ENCODE assay signal across 11 cellular contexts in the genomic region with DNA sequence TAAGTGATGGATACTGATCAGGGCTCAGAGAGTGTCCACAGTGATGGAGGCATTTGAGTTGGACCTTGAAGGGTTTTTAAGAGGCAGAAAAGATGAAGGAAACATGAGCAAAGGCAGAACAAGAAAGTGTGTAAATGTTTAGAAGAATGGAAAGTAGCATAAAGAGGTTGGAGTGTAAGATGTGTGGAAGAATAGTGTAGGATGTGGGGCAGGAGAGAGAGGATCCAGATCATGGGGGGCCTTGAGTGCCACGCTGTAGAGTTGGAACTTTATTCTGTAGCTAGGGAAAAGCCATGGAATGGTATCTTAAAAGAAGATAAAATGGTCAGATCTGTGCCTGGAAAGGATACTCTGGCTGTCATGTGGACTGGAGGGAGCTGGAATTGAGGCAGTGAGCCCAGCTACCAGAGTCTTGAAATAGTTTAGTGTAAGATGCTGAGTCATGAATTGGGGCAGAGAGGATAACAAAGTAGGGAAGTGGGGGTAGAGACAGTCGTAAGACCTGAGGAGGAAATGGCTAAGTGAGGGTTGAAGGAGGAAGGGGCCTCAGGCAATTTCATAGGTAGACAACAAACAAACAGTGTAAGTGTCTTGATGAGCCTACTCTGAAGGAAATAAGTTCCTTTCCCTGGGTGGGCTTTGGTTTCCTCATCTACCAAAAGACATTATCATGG. TPM values are rescaled to one million over a fixed set of nuclear protein-coding genes. Genes with fewer than 3 reads are reported as not detected.
DNase-seq lines count a peak whose midpoint lies in the region; ATAC-seq and TF ChIP-seq lines count a peak whose summit lies in the region.
"Had no signal": no experiment of that assay in that cellular context is flagged by ENCODE, and none has a peak within 500 bp of the region (broad histone marks: within the 10 kb centered on the region; RNA-seq: fewer than 3 reads in every experiment).

No MANE protein-coding gene starts in this region.

- POLR2A ChIA-PET in SK-N-SH (lab: Yijun Ruan, JAX): no interaction called here

- DNase-seq in SK-N-SH: no peak
- DNase-seq in amniotic epithelial cell (ENCODE audit: low read depth): peak; percentile 79
- peak; percentile 51 for DNase-seq in islet precursor cell
- no peak for DNase-seq in aorta
- no peak for DNase-seq in NCI-H2081 treated with DMSO at 0.1 percent for 48 hours (lab: John Stamatoyannopoulos, UW)
- no peak for DNase-seq in NCI-H82 treated with DMSO at 0.1 percent for 48 hours (lab: John Stamatoyannopoulos, UW; ENCODE audit: unreplicated experiment)
- DNase-seq in activated naive CD4-positive, alpha-beta T cell treated with anti-CD3 and anti-CD28 coated beads, Interleukin-2, amount 50 U/mL, for 72 hours (ENCODE audit: low spot score in 2 of 2): no peak
- DNase-seq: stimulated activated CD4-positive, alpha-beta T cell treated with anti-CD3 and anti-CD28 coated beads, Interleukin-15, amount 100 ng/mL, for 24 hours had no signal

- H3K9me3 ChIP-seq in SK-N-SH: no peaks in the 10 kb centered on the region
- H3K9me3 ChIP-seq in aorta (ENCODE audit: control insufficient read depth, low read length): no peaks in the 10 kb centered on the region

- no peaks in the 10 kb centered on the region for H4K20me1 ChIP-seq in SK-N-SH (ENCODE audit: insufficient read depth)

- H3F3A ChIP-seq in SK-N-SH (replicated peaks; ENCODE audit: insufficient read depth): no peaks in the 10 kb centered on the region

- no peak for TF ChIP-seq EP300 in SK-N-SH (IDR thresholded peaks at IDR 0.05; ENCODE audit: borderline replicate concordance in 1 of 2, low read depth in 1 of 2, low read length in 1 of 2)

- H3K36me3 ChIP-seq in SK-N-SH (replicated peaks in 1 of 2; ENCODE audit: control insufficient read depth in 1 of 2, insufficient read depth in 2 of 2, low read length in 1 of 2) (no peaks in the 10 kb centered on the region), aorta (ENCODE audit: control insufficient read depth in 1 of 2, insufficient read depth in 2 of 2, low read length in 1 of 2) (no peaks in the 10 kb centered on the region)

- H3K9me3 Mint-ChIP-seq in activated naive CD4-positive, alpha-beta T cell treated with anti-CD3 and anti-CD28 coated beads, Interleukin-2, amount 50 U/mL, for 72 hours: no peaks in the 10 kb centered on the region
- H3K9me3 Mint-ChIP-seq: activated T-helper 17 cell treated with anti-CD3 and anti-CD28 coated beads, Interleukin-2, amount 50 U/mL, for 72 hours had no signal

- no peaks in the 10 kb centered on the region for H3K36me3 Mint-ChIP-seq in activated naive CD4-positive, alpha-beta T cell treated with anti-CD3 and anti-CD28 coated beads, Interleukin-2, amount 50 U/mL, for 72 hours

- CTCF ChIA-PET in SK-N-SH (lab: Yijun Ruan, JAX): interaction anchor here (0.6 to 1.6 kb wide), 4 partner anchors 12 to 138 kb away, joined by 3 to 5 read pairs (median 4); no protein-coding TSS in a partner anchor

- H2AFZ ChIP-seq in SK-N-SH (ENCODE audit: low read depth): no peak overlapping the region

- 57% methylated on average over 2 of the region's 2 CpGs for WGBS in SK-N-SH (ENCODE audit: low lambda C conversion rate)
- 74 to 76% methylated on average over 2 of the region's 2 CpGs for WGBS in aorta, 2 donors

- no peak for TF ChIP-seq RAD21 in SK-N-SH (IDR thresholded peaks at IDR 0.05; ENCODE audit: low read length)

- H3K9me2 ChIP-seq in SK-N-SH: no peaks in the 10 kb centered on the region

- H3K79me2 ChIP-seq in SK-N-SH (ENCODE audit: insufficient read depth): no peaks in the 10 kb centered on the region

- H3K27me3 ChIP-seq in SK-N-SH (ENCODE audit: insufficient read depth) (no peaks in the 10 kb centered on the region), aorta (ENCODE audit: control insufficient read depth in 1 of 2, insufficient read depth in 2 of 2, low read length in 1 of 2) (no peaks in the 10 kb centered on the region)

- no peak for TF ChIP-seq CTCF in SK-N-SH (IDR thresholded peaks at IDR 0.05)

- no peak overlapping the region for H3K4me2 ChIP-seq in SK-N-SH

- H3K4me1 ChIP-seq in SK-N-SH (ENCODE audit: control insufficient read depth in 1 of 2, insufficient read depth in 2 of 2, low read depth in 1 of 2, low read length in 1 of 2): no peaks in the 10 kb centered on the region
- H3K4me1 ChIP-seq in aorta (ENCODE audit: control insufficient read depth in 1 of 2, insufficient read depth in 2 of 2, low read length in 2 of 2): no peaks in the 10 kb centered on the region

- H3K4me3 ChIP-seq in SK-N-SH (ENCODE audit: low read depth in 2 of 2, low read length in 1 of 2) (no peak overlapping the region), aorta (ENCODE audit: low read length in 2 of 2) (no peak overlapping the region)

- H3K27ac ChIP-seq in SK-N-SH (ENCODE audit: low read depth in 2 of 2, low read length in 1 of 2) (no peak overlapping the region), aorta (ENCODE audit: low read depth in 1 of 2, low read length in 2 of 2) (no peak overlapping the region)
- H3K27ac ChIP-seq: 22Rv1 had no signal

- H3K27ac Mint-ChIP-seq in activated naive CD4-positive, alpha-beta T cell treated with anti-CD3 and anti-CD28 coated beads, Interleukin-2, amount 50 U/mL, for 72 hours: no peak overlapping the region
- H3K27ac Mint-ChIP-seq: activated T-helper 17 cell treated with anti-CD3 and anti-CD28 coated beads, Interleukin-2, amount 50 U/mL, for 72 hours had no signal

- ATAC-seq in SK-N-SH treated with all-trans-retinoic acid at 6 μM for 48 hours (0 out of 3 replicates have a peak, but pooled peaks have one; percentile 27), aorta (ENCODE audit: low FRiP score) (peak; percentile 55)
- ATAC-seq in activated naive CD4-positive, alpha-beta T cell treated with anti-CD3 and anti-CD28 coated beads, Interleukin-2, amount 50 U/mL, for 72 hours: no peak
- ATAC-seq: activated T-helper 17 cell treated with anti-CD3 and anti-CD28 coated beads, Interleukin-2, amount 50 U/mL, for 72 hours had no signal

- intact Hi-C loops in aorta (cut with DNase I): loop anchor here in 1 of 2 donors (10.0 kb wide), 1 partner anchor 114 kb away; no protein-coding TSS in a partner anchor

- no peak overlapping the region for H3K9ac ChIP-seq in SK-N-SH

TF ChIP-seq in SK-N-SH treated with all-trans-retinoic acid at 6 μM for 48 hours, 23 proteins besides CTCF, POLR2A, EP300 and RAD21 (continues in another document):
- TF ChIP-seq ZNF8 (CRISPR knock-in tag; IDR thresholded peaks at IDR 0.05) (no peak), ISL1 (CRISPR knock-in tag; IDR thresholded peaks at IDR 0.05) (no peak), GLIS3 (CRISPR knock-in tag; IDR thresholded peaks at IDR 0.05) (no peak), OSR1 (CRISPR knock-in tag; IDR thresholded peaks at IDR 0.05) (no peak), SNAI2 (CRISPR knock-in tag; IDR thresholded peaks at IDR 0.05) (no peak)
- TF ChIP-seq, protein P1, sequence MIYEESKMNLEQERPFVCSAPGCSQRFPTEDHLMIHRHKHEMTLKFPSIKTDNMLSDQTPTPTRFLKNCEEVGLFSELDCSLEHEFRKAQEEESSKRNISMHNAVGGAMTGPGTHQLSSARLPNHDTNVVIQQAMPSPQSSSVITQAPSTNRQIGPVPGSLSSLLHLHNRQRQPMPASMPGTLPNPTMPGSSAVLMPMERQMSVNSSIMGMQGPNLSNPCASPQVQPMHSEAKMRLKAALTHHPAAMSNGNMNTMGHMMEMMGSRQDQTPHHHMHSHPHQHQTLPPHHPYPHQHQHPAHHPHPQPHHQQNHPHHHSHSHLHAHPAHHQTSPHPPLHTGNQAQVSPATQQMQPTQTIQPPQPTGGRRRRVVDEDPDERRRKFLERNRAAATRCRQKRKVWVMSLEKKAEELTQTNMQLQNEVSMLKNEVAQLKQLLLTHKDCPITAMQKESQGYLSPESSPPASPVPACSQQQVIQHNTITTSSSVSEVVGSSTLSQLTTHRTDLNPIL (CRISPR knock-in tag; IDR thresholded peaks at IDR 0.05; ENCODE audit: low read depth): no peak

TF ChIP-seq in SK-N-SH, 30 proteins besides CTCF, POLR2A, EP300 and RAD21 (continues in another document):
- TF ChIP-seq TAF1 (IDR thresholded peaks at IDR 0.05; ENCODE audit: borderline replicate concordance, low read depth, low read length) (no peak), RXRA (IDR thresholded peaks at IDR 0.05; ENCODE audit: borderline replicate concordance, low read depth) (no peak), SIN3A (IDR thresholded peaks at IDR 0.05; ENCODE audit: borderline replicate concordance, low read depth, low read length) (no peak), JUND (IDR thresholded peaks at IDR 0.05) (no peak)

RNA-seq across cellular contexts. Expression of a gene that starts 6.7 kb away (rescaled TPM):
- polyA plus RNA-seq in SK-N-SH (2012; rRNA removed): not detected in 2 replicates
- not detected in 2 replicates for polyA plus RNA-seq in SK-N-SH (2012; cell fraction: cytosol; rRNA removed)
- polyA plus RNA-seq in SK-N-SH (2012; cell fraction: nucleus; rRNA removed): not detected in 2 replicates
- 10 to 100 TPM in 1 of 2 donors, 1 to 10 TPM in 1; 3.8 to 12.5 TPM for total RNA-seq in aorta
- 10 to 100 TPM in 1 of 2 donors, under 1 TPM in 1; 0.97 to 17.9 TPM for polyA plus RNA-seq in aorta
- total RNA-seq in activated naive CD4-positive, alpha-beta T cell treated with anti-CD3 and anti-CD28 coated beads, Interleukin-2, amount 50 U/mL, for 72 hours: not detected
- total RNA-seq: activated T-helper 17 cell treated with anti-CD3 and anti-CD28 coated beads, Interleukin-2, amount 50 U/mL, for 72 hours had no signal

RNA-seq across cellular contexts. Expression of a gene that starts 32.9 kb away (rescaled TPM):
- polyA plus RNA-seq in SK-N-SH (2012; rRNA removed) (4.6 and 5.3 TPM in 2 replicates), aorta (under 1 TPM in 1 of 2 donors, not detected in 1; 0.95 TPM)
- 3.2 and 4.3 TPM in 2 replicates for polyA plus RNA-seq in SK-N-SH (2012; cell fraction: cytosol; rRNA removed)
- 3.1 and 3.2 TPM in 2 replicates for polyA plus RNA-seq in SK-N-SH (2012; cell fraction: nucleus; rRNA removed)
- total RNA-seq in aorta: 1 to 10 TPM; 1.0 to 1.8 TPM
- 1 to 10 TPM; 2.6 to 4.7 TPM for total RNA-seq in activated naive CD4-positive, alpha-beta T cell treated with anti-CD3 and anti-CD28 coated beads, Interleukin-2, amount 50 U/mL, for 72 hours

Comparison
In these comparisons a context has a peak if more than half of its experiments do, and no peak if none do; other contexts are left out.
1. ATAC-seq: peak in SK-N-SH treated with all-trans-retinoic acid at 6 μM for 48 hours (single experiment) and aorta (single experiment); none in activated naive CD4-positive, alpha-beta T cell treated with anti-CD3 and anti-CD28 coated beads, Interleukin-2, amount 50 U/mL, for 72 hours (0 of 2).
2. DNase-seq: peak in amniotic epithelial cell (single experiment) and islet precursor cell (single experiment); none in SK-N-SH (single experiment), aorta (0 of 2), NCI-H2081 treated with DMSO at 0.1 percent for 48 hours (single experiment), NCI-H82 treated with DMSO at 0.1 percent for 48 hours (single experiment) and activated naive CD4-positive, alpha-beta T cell treated with anti-CD3 and anti-CD28 coated beads, Interleukin-2, amount 50 U/mL, for 72 hours (0 of 2).
3. RNA of a gene that starts 6.7 kb away (total RNA-seq): 3.8 to 12.5 TPM in aorta; not detected in activated naive CD4-positive, alpha-beta T cell treated with anti-CD3 and anti-CD28 coated beads, Interleukin-2, amount 50 U/mL, for 72 hours; every median in the first group is over 4 times any median in the second.